ENCODE assay signal across 33 cellular contexts in the genomic region with DNA sequence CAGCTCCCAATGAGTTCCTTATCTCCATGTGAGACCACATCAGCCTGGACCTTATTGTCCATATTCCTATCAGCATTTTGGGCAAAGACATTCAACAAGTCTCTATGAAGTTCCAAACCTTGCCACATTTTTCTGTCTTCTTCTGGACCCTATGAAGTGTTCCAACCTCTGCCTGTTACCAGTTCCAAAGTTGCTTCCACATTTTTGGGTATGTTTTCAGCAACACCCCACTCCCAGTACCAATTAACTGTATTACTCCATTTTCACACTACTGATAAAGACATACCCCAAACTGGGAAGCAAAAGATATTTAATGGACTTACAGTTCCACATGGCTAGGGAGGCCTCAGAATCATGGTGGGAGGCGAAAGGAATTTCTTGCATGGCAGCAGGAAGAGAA.
A peak's percentile ranks its signal among the peaks of the same experiment; 100 is the strongest.
DNase-seq lines count a peak whose midpoint lies in the region; ATAC-seq, FAIRE-seq and TF ChIP-seq lines count a peak whose summit lies in the region.
"Had no signal": no experiment of that assay in that cellular context is flagged by ENCODE, and none has a peak within 500 bp of the region (broad histone marks: within the 10 kb centered on the region; RNA-seq: fewer than 3 reads in every experiment).

No MANE protein-coding gene starts in this region.

- no peak overlapping the region for H3K4me3 Mint-ChIP-seq in endothelial cell (ENCODE audit: unreplicated experiment)
- H3K4me3 Mint-ChIP-seq: B cell; CD14-positive monocyte; CD4-positive, alpha-beta memory T cell; CD4-positive, alpha-beta T cell; CD4-positive, CD25-positive, alpha-beta regulatory T cell; CD8-positive, alpha-beta memory T cell; CD8-positive, alpha-beta T cell had no signal

- CTCF ChIA-PET in HEK293 (lab: Yijun Ruan, JAX) (no interaction called here), K562 (lab: Yijun Ruan, JAX; ENCODE audit: low intra/inter-chr PET ratio) (no interaction called here)

- FAIRE-seq in K562 (lab: Jason Lieb, UNC) = no peak
- FAIRE-seq: A204.1, A549, D721Med had no signal

- no peak overlapping the region for H3K9ac ChIP-seq in K562 (ENCODE audit: insufficient read depth in 1 of 2, low read depth in 2 of 2, low read length in 2 of 2)
- H3K9ac ChIP-seq: BLaER1; BLaER1 treated with 17β-estradiol and CSF1 and Interleukin-3, amounts not matched to agents 10 nM and 100 nM had no signal

- intact Hi-C loops in K562 (cut with micrococcal nuclease) = no loop called here

- H3K4me2 ChIP-seq in K562 (ENCODE audit: insufficient read depth, low read length) = no peak overlapping the region
- H3K4me2 ChIP-seq: A549; BLaER1; BLaER1 treated with 17β-estradiol and CSF1 and Interleukin-3, amounts not matched to agents 10 nM and 100 nM had no signal

- no peaks in the 10 kb centered on the region for H3K27me3 ChIP-seq in K562 (ENCODE audit: control insufficient read depth in 2 of 2, insufficient read depth in 2 of 2, low read length in 2 of 2)
- H3K27me3 ChIP-seq: BE2C; BLaER1; BLaER1 treated with 17β-estradiol and CSF1 and Interleukin-3, amounts not matched to agents 10 nM and 100 nM had no signal

- H3K36me3 ChIP-seq in HEK293 (ENCODE audit: control insufficient read depth in 2 of 2, insufficient read depth in 1 of 2, low read length in 2 of 2) (no peaks in the 10 kb centered on the region), K562 (ENCODE audit: control insufficient read depth, insufficient read depth, low read length) (no peaks in the 10 kb centered on the region)
- H3K36me3 ChIP-seq: BE2C; BLaER1; BLaER1 treated with 17β-estradiol and CSF1 and Interleukin-3, amounts not matched to agents 10 nM and 100 nM had no signal

- H3K4me3 ChIP-seq in HEK293 (ENCODE audit: low read depth, low read length) (no peak overlapping the region), K562 (no peak overlapping the region)
- H3K4me3 ChIP-seq: A549, BLaER1 had no signal

- H3K27ac Mint-ChIP-seq in endothelial cell (ENCODE audit: unreplicated experiment) = no peak overlapping the region
- H3K27ac Mint-ChIP-seq: B cell; CD14-positive monocyte; CD4-positive, alpha-beta memory T cell; CD4-positive, alpha-beta T cell; CD4-positive, CD25-positive, alpha-beta regulatory T cell; CD8-positive, alpha-beta memory T cell; CD8-positive, alpha-beta T cell had no signal

- H3K79me2 ChIP-seq in K562 (ENCODE audit: control insufficient read depth, insufficient read depth, low read length) = no peaks in the 10 kb centered on the region

- TF ChIP-seq CTCF in HEK293 (tag by site-specific recombination; IDR thresholded peaks at IDR 0.05) = no peak
- no peak for TF ChIP-seq CTCF in K562 (IDR thresholded peaks at IDR 0.05 in 2 of 3, conservative IDR thresholded peaks at IDR 0.05 in 1 of 3; ENCODE audit: insufficient read depth in 2 of 3, low read depth in 1 of 3, low read length in 3 of 3)
- TF ChIP-seq CTCF in endothelial cell (IDR thresholded peaks at IDR 0.05; ENCODE audit: unreplicated experiment) = no peak

- POLR2A ChIA-PET in HEK293 (lab: Yijun Ruan, JAX) (no interaction called here), K562 (lab: Yijun Ruan, JAX) (no interaction called here)

- no peak for TF ChIP-seq POLR2A in K562 (conservative IDR thresholded peaks at IDR 0.05)

- H4K20me1 ChIP-seq in K562 (replicated peaks; ENCODE audit: control insufficient read depth, insufficient read depth, low read length) = no peaks in the 10 kb centered on the region
- H4K20me1 ChIP-seq: BLaER1; BLaER1 treated with 17β-estradiol and CSF1 and Interleukin-3, amounts not matched to agents 10 nM and 100 nM had no signal

- H3K27ac ChIP-seq in HEK293 (ENCODE audit: extremely low read depth, low read depth, low read length) (no peak overlapping the region), K562 (ENCODE audit: extremely low read depth, low read depth, low read length) (no peak overlapping the region)
- H3K27ac ChIP-seq: 22Rv1; A549; BLaER1; BLaER1 treated with 17β-estradiol and CSF1 and Interleukin-3, amounts not matched to agents 10 nM and 100 nM; C4-2B had no signal

- H3K4me1 ChIP-seq in HEK293 (ENCODE audit: control insufficient read depth, insufficient read depth, low read length) = no peaks in the 10 kb centered on the region
- no peaks in the 10 kb centered on the region for H3K4me1 ChIP-seq in K562 (replicated peaks in 1 of 2; ENCODE audit: control insufficient read depth in 2 of 2, insufficient read depth in 2 of 2, low read length in 2 of 2)
- H3K4me1 ChIP-seq: A549, BE2C had no signal

- H3K9me3 ChIP-seq in HEK293 (ENCODE audit: control insufficient read depth, insufficient read depth, low read depth, low read length) (no peaks in the 10 kb centered on the region), K562 (replicated peaks; ENCODE audit: control insufficient read depth, insufficient read depth, low read depth, low read length) (no peaks in the 10 kb centered on the region)
- H3K9me3 ChIP-seq: BE2C had no signal

- TF ChIP-seq RAD21 in K562 (CRISPR knock-in tag; conservative IDR thresholded peaks at IDR 0.05 in 1 of 2, IDR thresholded peaks at IDR 0.05 in 1 of 2) = no peak

- in situ Hi-C loops in K562 (cut with MboI) = no loop called here

- WGBS in K562 (ENCODE audit: insufficient coverage, low coverage, missing lambda C conversion rate) = 8% methylated on average over 1 of the region's 1 CpG

- ATAC-seq in K562 = no peak
- ATAC-seq: A549; CD8-positive, alpha-beta T cell had no signal

- no peak for TF ChIP-seq EP300 in K562 (IDR thresholded peaks at IDR 0.05; ENCODE audit: low read length)

- H3K27me3 Mint-ChIP-seq in endothelial cell (ENCODE audit: unreplicated experiment) = no peaks in the 10 kb centered on the region
- H3K27me3 Mint-ChIP-seq: B cell; CD4-positive, alpha-beta memory T cell; CD4-positive, alpha-beta T cell; CD4-positive, CD25-positive, alpha-beta regulatory T cell; CD8-positive, alpha-beta memory T cell had no signal

- H3K9me3 Mint-ChIP-seq in endothelial cell (ENCODE audit: unreplicated experiment) = peaks cover 12% of the 10 kb centered on the region

- DNase-seq in K562 (ENCODE audit: extremely low read depth in 1 of 4, low spot score in 3 of 4) = no peak
- no peak for DNase-seq in CD1c-positive myeloid dendritic cell (ENCODE audit: extremely low spot score)
- DNase-seq in endothelial cell (ENCODE audit: low spot score) = no peak
- DNase-seq: 8988T; ACHN; AML-193; BE2C; C1 segment of cervical spinal cord; Caco-2; Calu3; CD4-positive, alpha-beta memory T cell; CD4-positive, alpha-beta T cell; CD4-positive, CD25-positive, alpha-beta regulatory T cell; CD8-positive, alpha-beta memory T cell; CD8-positive, alpha-beta T cell; COR-L47; DMS 273 treated with DMSO at 0.1 percent for 48 hours; DMS153; DMS53; DMS79; DMS79 treated with DMSO at 0.1 percent for 48 hours; DND-41; EL had no signal

- H2AFZ ChIP-seq in K562 (ENCODE audit: low read depth, low read length) = no peak overlapping the region

- no TSS peak for BruUV-seq in K562 (replicated peaks; lab: Mats Ljungman, UMichigan)

- peaks cover 13% of the 10 kb centered on the region for H3K36me3 Mint-ChIP-seq in endothelial cell (ENCODE audit: low read depth, unreplicated experiment)
- H3K36me3 Mint-ChIP-seq: CD14-positive monocyte; CD4-positive, alpha-beta memory T cell; CD4-positive, CD25-positive, alpha-beta regulatory T cell; CD8-positive, alpha-beta memory T cell; CD8-positive, alpha-beta T cell had no signal

- H3K4me1 Mint-ChIP-seq in endothelial cell (ENCODE audit: unreplicated experiment) = no peaks in the 10 kb centered on the region
- H3K4me1 Mint-ChIP-seq: B cell; CD14-positive monocyte; CD4-positive, alpha-beta memory T cell; CD4-positive, CD25-positive, alpha-beta regulatory T cell; CD8-positive, alpha-beta memory T cell had no signal

- no peaks in the 10 kb centered on the region for H3K9me1 ChIP-seq in K562 (ENCODE audit: control insufficient read depth, insufficient read depth, low read length)

TF ChIP-seq in HEK293, 187 proteins besides CTCF, POLR2A, EP300 and RAD21 (continues in another document):
- TF ChIP-seq ZNF707 (tag by site-specific recombination; IDR thresholded peaks at IDR 0.05) = peak; percentile 75
- TF ChIP-seq, protein P1, sequence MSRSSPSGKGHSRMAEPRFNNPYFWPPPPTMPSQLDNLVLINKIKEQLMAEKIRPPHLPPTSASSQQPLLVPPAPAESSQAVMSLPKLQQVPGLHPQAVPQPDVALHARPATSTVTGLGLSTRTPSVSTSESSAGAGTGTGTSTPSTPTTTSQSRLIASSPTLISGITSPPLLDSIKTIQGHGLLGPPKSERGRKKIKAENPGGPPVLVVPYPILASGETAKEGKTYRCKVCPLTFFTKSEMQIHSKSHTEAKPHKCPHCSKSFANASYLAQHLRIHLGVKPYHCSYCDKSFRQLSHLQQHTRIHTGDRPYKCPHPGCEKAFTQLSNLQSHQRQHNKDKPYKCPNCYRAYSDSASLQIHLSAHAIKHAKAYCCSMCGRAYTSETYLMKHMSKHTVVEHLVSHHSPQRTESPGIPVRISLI (tag by site-specific recombination; IDR thresholded peaks at IDR 0.05) = no peak
- no peak for TF ChIP-seq ZNF785 (tag by site-specific recombination; IDR thresholded peaks at IDR 0.05)

TF ChIP-seq in K562, 482 proteins besides CTCF, POLR2A, EP300 and RAD21:
- TF ChIP-seq ZNF707 (CRISPR knock-in tag; conservative IDR thresholded peaks at IDR 0.05) (peak; percentile 63), ATF1 (CRISPR knock-in tag; IDR thresholded peaks at IDR 0.05) (no peak), ATF1 (tag; IDR thresholded peaks at IDR 0.05) (no peak), KLF13 (tag; IDR thresholded peaks at IDR 0.05; ENCODE audit: borderline replicate concordance, low read depth) (no peak), E2F3 (CRISPR knock-in tag; IDR thresholded peaks at IDR 0.05) (no peak)

Comparison
In these comparisons a context has a peak if more than half of its experiments do, and no peak if none do; other contexts are left out.
1. Of the 44 proteins assayed by ChIP-seq in both K562 and HEK293: peak only in K562: none; only in HEK293: none; in both: ZNF707; in neither: 43.